8 cellular contexts compared by ENCODE assay signal in genomic region chr15:82808634-82809041, GRCh38. TPM values are rescaled to one million over a fixed set of nuclear protein-coding genes. Genes with fewer than 3 reads are reported as not detected.
DNase-seq lines count a peak whose midpoint lies in the region; ATAC-seq and TF ChIP-seq lines count a peak whose summit lies in the region.

No MANE protein-coding gene starts in this region.

- 81% methylated on average over 9 of the region's 9 CpGs for WGBS in esophagus muscularis mucosa

- H3K36me3 Mint-ChIP-seq in osteocyte (ENCODE audit: unreplicated experiment): peaks cover 7% of the 10 kb centered on the region

- ATAC-seq in GM18505 (IDR thresholded peaks at IDR 0.05; ENCODE audit: unreplicated experiment) (no peak), RWPE2 (ENCODE audit: low read depth) (no peak), HG02970 (IDR thresholded peaks at IDR 0.05; ENCODE audit: low FRiP score, unreplicated experiment) (no peak)

- H3K9me3 ChIP-seq in RWPE2 (ENCODE audit: severe bottlenecking): no peaks in the 10 kb centered on the region
- H3K9me3 ChIP-seq in esophagus muscularis mucosa: no peaks in the 10 kb centered on the region
- H3K9me3 ChIP-seq in skeletal muscle satellite cell (replicated peaks; ENCODE audit: low read length): no peaks in the 10 kb centered on the region

- no peak for TF ChIP-seq CTCF in RWPE2 (IDR thresholded peaks at IDR 0.05; ENCODE audit: poor library complexity, severe bottlenecking)
- no peak for TF ChIP-seq CTCF in esophagus muscularis mucosa (IDR thresholded peaks at IDR 0.05)
- no peak for TF ChIP-seq CTCF in osteocyte (IDR thresholded peaks at IDR 0.05)

- intact Hi-C loops in esophagus muscularis mucosa (cut with DNase I): loop anchor here (2.0 kb wide), 1 partner anchor 58 kb away; no protein-coding TSS in a partner anchor

- peak; percentile 32 for TF ChIP-seq POLR2A in GM18505 (IDR thresholded peaks at IDR 0.05; ENCODE audit: borderline replicate concordance, extremely low read depth, insufficient read depth, insufficient read length)
- no peak for TF ChIP-seq POLR2A in esophagus muscularis mucosa (IDR thresholded peaks at IDR 0.05; ENCODE audit: low read depth)

- H3K4me1 Mint-ChIP-seq in osteocyte (ENCODE audit: unreplicated experiment): peaks cover 33% of the 10 kb centered on the region

- no peak overlapping the region for H3K27ac Mint-ChIP-seq in osteocyte (ENCODE audit: unreplicated experiment)

- H3K27me3 Mint-ChIP-seq in osteocyte (ENCODE audit: unreplicated experiment): no peaks in the 10 kb centered on the region

- DNase-seq in RWPE2 (ENCODE audit: low spot score) (no peak), esophagus muscularis mucosa (ENCODE audit: extremely low spot score) (no peak), osteocyte (ENCODE audit: extremely low spot score, unreplicated experiment) (no peak), NCI-H446 (lab: John Stamatoyannopoulos, UW) (no peak)
- no peak for DNase-seq in central memory CD4-positive, alpha-beta T cell

- no peak overlapping the region for H3K9ac ChIP-seq in skeletal muscle satellite cell (ENCODE audit: low read depth, low read length)

- H3K27me3 ChIP-seq in RWPE2 (ENCODE audit: insufficient read depth, poor library complexity, severe bottlenecking) (no peaks in the 10 kb centered on the region), esophagus muscularis mucosa (no peaks in the 10 kb centered on the region), skeletal muscle satellite cell (ENCODE audit: control insufficient read depth, insufficient read depth, low read length) (no peaks in the 10 kb centered on the region)

- H3K4me3 ChIP-seq in RWPE2 (ENCODE audit: severe bottlenecking) (no peak overlapping the region), esophagus muscularis mucosa (peak overlapping the region in 2 of 4 donors; percentile 90 to 98), skeletal muscle satellite cell (ENCODE audit: low read length) (no peak overlapping the region)

- H3K4me1 ChIP-seq in RWPE2 (ENCODE audit: insufficient read depth, poor library complexity, severe bottlenecking) (peaks cover 18% of the 10 kb centered on the region), esophagus muscularis mucosa (peaks cover 19 to 34% (median 31%) of the 10 kb centered on the region in 4 donors), skeletal muscle satellite cell (ENCODE audit: control insufficient read depth, insufficient read depth, low read length) (peaks cover 15% of the 10 kb centered on the region)

- no peak overlapping the region for H3K4me3 Mint-ChIP-seq in osteocyte (ENCODE audit: unreplicated experiment)

- no peak for TF ChIP-seq EP300 in esophagus muscularis mucosa (IDR thresholded peaks at IDR 0.05)

- H3K36me3 ChIP-seq in RWPE2 (ENCODE audit: low read depth) (peaks cover 21% of the 10 kb centered on the region), esophagus muscularis mucosa (peaks cover 0 to 8% (median 4%) of the 10 kb centered on the region in 4 donors), skeletal muscle satellite cell (ENCODE audit: insufficient read depth, low read length) (peaks cover 11% of the 10 kb centered on the region)

- peak overlapping the region; percentile 82 for H3K4me2 ChIP-seq in skeletal muscle satellite cell (ENCODE audit: low read length)

- H3K27ac ChIP-seq in RWPE2 (ENCODE audit: poor library complexity, severe bottlenecking): peak overlapping the region; percentile 94
- H3K27ac ChIP-seq in esophagus muscularis mucosa (replicated peaks in 1 of 4): peak overlapping the region; percentile 99 to 100 (median 100)

- H3K9me3 Mint-ChIP-seq in osteocyte (ENCODE audit: unreplicated experiment): no peaks in the 10 kb centered on the region

RNA-seq across cellular contexts. Expression of gene WHAMM, which starts 0.8 kb away (rescaled TPM):
- total RNA-seq in esophagus muscularis mucosa: 10 to 100 TPM in 3 of 4 donors, 1 to 10 TPM in 1; 9.6 to 17.4 (median 14.2) TPM
- 3.9 and 4.1 TPM in 2 replicates for total RNA-seq in skeletal muscle satellite cell (2012; rRNA removed)
- total RNA-seq in osteocyte: 8.9 and 9.6 TPM in 2 replicates

RNA-seq across cellular contexts. Expression of gene FSD2, which starts 2.8 kb away (rescaled TPM):
- total RNA-seq in esophagus muscularis mucosa (not detected), osteocyte (not detected in 2 replicates)
- total RNA-seq in skeletal muscle satellite cell (2012; rRNA removed): not detected in 2 replicates
